8 cellular contexts compared by ENCODE assay signal in genomic region chr16:75555707-75556512, GRCh38. TPM values are rescaled to one million over a fixed set of nuclear protein-coding genes. Genes with fewer than 3 reads are reported as not detected.
DNase-seq lines count a peak whose midpoint lies in the region; ATAC-seq and TF ChIP-seq lines count a peak whose summit lies in the region.

Gene TMEM231 (minus strand): TSS chr16:75556252. CDS start chr16:75556209, 43 bp downstream.

- DNase-seq in GM12865 (ENCODE audit: low read depth) (peak; percentile 96), NCI-H1092 (lab: John Stamatoyannopoulos, UW) (peak; percentile 96), SW 1271 (lab: John Stamatoyannopoulos, UW) (peak; percentile 81 to 91), adipocyte (ENCODE audit: low read depth) (peak; percentile 98), heart left ventricle (peak; percentile 98 to 99 (median 99)), pons (ENCODE audit: low spot score) (peak; percentile 93), type B pancreatic cell (ENCODE audit: extremely low spot score, unreplicated experiment) (peak; percentile 95)

- H3K27me3 Mint-ChIP-seq in type B pancreatic cell = no peaks in the 10 kb centered on the region

- H3K27me3 ChIP-seq in adipocyte (replicated peaks; ENCODE audit: control insufficient read depth, insufficient read depth, low read length) (no peaks in the 10 kb centered on the region), heart left ventricle (no peaks in the 10 kb centered on the region)

- H3K9ac ChIP-seq in adipocyte (ENCODE audit: low read length) = peak within 1 kb of the TSS; percentile 85

- WGBS in heart left ventricle, 4 donors = 0 to 1% (median 0%) methylated on average over 36 to 80 of the region's 80 CpGs

- H3K4me3 Mint-ChIP-seq in type B pancreatic cell = peak within 1 kb of the TSS; percentile 99

- H3K4me1 Mint-ChIP-seq in type B pancreatic cell (ENCODE audit: unreplicated experiment) = peaks cover 13% of the 10 kb centered on the region

- no peaks in the 10 kb centered on the region for H3K9me3 Mint-ChIP-seq in type B pancreatic cell

- ATAC-seq in HG02588 (IDR thresholded peaks at IDR 0.05; ENCODE audit: unreplicated experiment) (peak; percentile 97), heart left ventricle (peak; percentile 92 to 97 (median 96))

- H3K4me3 ChIP-seq in GM12865 (ENCODE audit: low read depth, low read length) = peak within 1 kb of the TSS; percentile 67
- H3K4me3 ChIP-seq in adipocyte (ENCODE audit: low read length) = peak within 1 kb of the TSS; percentile 93
- peak within 1 kb of the TSS; percentile 50 to 87 (median 76) for H3K4me3 ChIP-seq in heart left ventricle

- H3K27ac Mint-ChIP-seq in type B pancreatic cell = peak within 1 kb of the TSS; percentile 97

- no peaks in the 10 kb centered on the region for H3K36me3 Mint-ChIP-seq in type B pancreatic cell

- peak in 1 of 2 donors; percentile 48 for TF ChIP-seq POLR2A in heart left ventricle (IDR thresholded peaks at IDR 0.05)

- no peaks in the 10 kb centered on the region for H3K36me3 ChIP-seq in adipocyte (ENCODE audit: control insufficient read depth, insufficient read depth, low read length, severe bottlenecking)
- no peaks in the 10 kb centered on the region for H3K36me3 ChIP-seq in heart left ventricle

- H3K27ac ChIP-seq in heart left ventricle = peak within 1 kb of the TSS; percentile 64 to 89 (median 78)

- H3K4me1 ChIP-seq in adipocyte (ENCODE audit: control insufficient read depth, insufficient read depth, low read length) = peaks cover 14% of the 10 kb centered on the region
- peaks cover 0 to 39% (median 15%) of the 10 kb centered on the region in 12 donors for H3K4me1 ChIP-seq in heart left ventricle

- H3K9me3 ChIP-seq in adipocyte (ENCODE audit: control insufficient read depth, low read length) (no peaks in the 10 kb centered on the region), heart left ventricle (no peaks in the 10 kb centered on the region)

- peak; percentile 6 for TF ChIP-seq CTCF in GM12865 (IDR thresholded peaks at IDR 0.05; ENCODE audit: insufficient read depth, low read depth, low read length, missing control alignments)
- peak in 1 of 12 donors; percentile 9 for TF ChIP-seq CTCF in heart left ventricle (IDR thresholded peaks at IDR 0.05)
- TF ChIP-seq CTCF in type B pancreatic cell (conservative IDR thresholded peaks at IDR 0.05) = no peak

- intact Hi-C loops in heart left ventricle (cut with DNase I) = loop anchor here in 5 of 10 donors (1.0 to 10.0 kb wide), 6 partner anchors 10 to 91 kb away; partner anchors contain the start of genes ADAT1 (in 3 of the 5), GABARAPL2 (in 1 of the 5) and TMEM170A (in 1 of the 5)

RNA-seq across cellular contexts. Expression of gene TMEM231, which starts in this region (rescaled TPM):
- total RNA-seq in heart left ventricle (1 to 10 TPM; 4.4 to 9.1 (median 7.1) TPM), type B pancreatic cell (ENCODE audit: low replicate concordance) (10.0 and 18.2 TPM in 2 replicates)
- polyA plus RNA-seq in heart left ventricle = 1 to 10 TPM; 1.7 to 8.0 TPM

Comparison
In these comparisons a context has a peak if more than half of its experiments do, and no peak if none do; other contexts are left out.
1. Peak in every context shown above with its lines: DNase-seq, ATAC-seq, H3K4me3 ChIP-seq and H3K27ac ChIP-seq.